In the genomic region with DNA sequence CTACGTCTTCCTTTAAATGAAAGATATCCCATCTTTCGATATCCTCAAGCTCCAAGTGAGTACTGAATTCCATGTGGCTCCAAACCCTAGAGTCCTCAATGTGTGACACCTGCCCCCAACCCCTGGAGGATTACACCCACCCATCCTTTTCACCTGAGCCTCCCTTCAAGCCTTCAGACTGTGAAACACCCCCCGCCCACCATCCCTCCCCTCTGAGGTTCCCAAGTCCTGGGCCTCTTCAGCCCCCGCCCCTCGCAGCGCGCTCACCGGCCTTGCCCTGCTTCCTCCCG, we compare ENCODE assay signal across 1 cellular context.
TF ChIP-seq lines count a peak whose summit lies in the region.

No MANE protein-coding gene starts in this region.

TF ChIP-seq in GM12878, 131 proteins besides CTCF, POLR2A, EP300 and RAD21:
- 0 out of 4 replicates have a peak, but pooled peaks of 1 of the 2 experiments have one; percentile 22 for TF ChIP-seq IKZF2 (IDR thresholded peaks at IDR 0.05)
- TF ChIP-seq, protein P1, sequence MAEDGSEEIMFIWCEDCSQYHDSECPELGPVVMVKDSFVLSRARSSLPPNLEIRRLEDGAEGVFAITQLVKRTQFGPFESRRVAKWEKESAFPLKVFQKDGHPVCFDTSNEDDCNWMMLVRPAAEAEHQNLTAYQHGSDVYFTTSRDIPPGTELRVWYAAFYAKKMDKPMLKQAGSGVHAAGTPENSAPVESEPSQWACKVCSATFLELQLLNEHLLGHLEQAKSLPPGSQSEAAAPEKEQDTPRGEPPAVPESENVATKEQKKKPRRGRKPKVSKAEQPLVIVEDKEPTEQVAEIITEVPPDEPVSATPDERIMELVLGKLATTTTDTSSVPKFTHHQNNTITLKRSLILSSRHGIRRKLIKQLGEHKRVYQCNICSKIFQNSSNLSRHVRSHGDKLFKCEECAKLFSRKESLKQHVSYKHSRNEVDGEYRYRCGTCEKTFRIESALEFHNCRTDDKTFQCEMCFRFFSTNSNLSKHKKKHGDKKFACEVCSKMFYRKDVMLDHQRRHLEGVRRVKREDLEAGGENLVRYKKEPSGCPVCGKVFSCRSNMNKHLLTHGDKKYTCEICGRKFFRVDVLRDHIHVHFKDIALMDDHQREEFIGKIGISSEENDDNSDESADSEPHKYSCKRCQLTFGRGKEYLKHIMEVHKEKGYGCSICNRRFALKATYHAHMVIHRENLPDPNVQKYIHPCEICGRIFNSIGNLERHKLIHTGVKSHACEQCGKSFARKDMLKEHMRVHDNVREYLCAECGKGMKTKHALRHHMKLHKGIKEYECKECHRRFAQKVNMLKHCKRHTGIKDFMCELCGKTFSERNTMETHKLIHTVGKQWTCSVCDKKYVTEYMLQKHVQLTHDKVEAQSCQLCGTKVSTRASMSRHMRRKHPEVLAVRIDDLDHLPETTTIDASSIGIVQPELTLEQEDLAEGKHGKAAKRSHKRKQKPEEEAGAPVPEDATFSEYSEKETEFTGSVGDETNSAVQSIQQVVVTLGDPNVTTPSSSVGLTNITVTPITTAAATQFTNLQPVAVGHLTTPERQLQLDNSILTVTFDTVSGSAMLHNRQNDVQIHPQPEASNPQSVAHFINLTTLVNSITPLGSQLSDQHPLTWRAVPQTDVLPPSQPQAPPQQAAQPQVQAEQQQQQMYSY (CRISPR knock-in tag; IDR thresholded peaks at IDR 0.05): no peak
TF ChIP-seq in GM12878: peak in this region for 1.
